Comparison of ENCODE assay signal across 1 cellular context in the genomic region with DNA sequence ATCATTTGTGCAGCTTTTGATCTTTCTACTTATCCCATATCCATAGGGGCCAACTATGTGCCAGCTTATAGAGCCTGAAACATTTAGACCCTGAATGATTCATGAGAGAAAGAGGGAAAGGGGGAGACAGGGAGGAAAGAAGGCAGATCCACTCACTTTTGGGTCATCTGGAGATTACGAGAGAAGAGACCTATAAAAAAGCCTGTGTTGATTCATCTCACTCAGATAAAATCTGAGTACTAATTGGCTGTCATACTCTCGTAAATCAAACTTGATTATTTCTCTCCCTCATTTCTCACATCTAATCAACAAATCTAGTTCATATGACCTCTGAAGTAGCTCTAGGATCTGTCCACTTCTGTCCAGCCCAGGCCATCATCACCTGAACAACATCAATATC.
A peak's percentile ranks its signal among the peaks of the same experiment; 100 is the strongest.
TF ChIP-seq lines count a peak whose summit lies in the region.

No MANE protein-coding gene starts in this region.

TF ChIP-seq in HEK293, 187 proteins besides CTCF, POLR2A, EP300 and RAD21 (continued from another document):
- TF ChIP-seq, protein P1, sequence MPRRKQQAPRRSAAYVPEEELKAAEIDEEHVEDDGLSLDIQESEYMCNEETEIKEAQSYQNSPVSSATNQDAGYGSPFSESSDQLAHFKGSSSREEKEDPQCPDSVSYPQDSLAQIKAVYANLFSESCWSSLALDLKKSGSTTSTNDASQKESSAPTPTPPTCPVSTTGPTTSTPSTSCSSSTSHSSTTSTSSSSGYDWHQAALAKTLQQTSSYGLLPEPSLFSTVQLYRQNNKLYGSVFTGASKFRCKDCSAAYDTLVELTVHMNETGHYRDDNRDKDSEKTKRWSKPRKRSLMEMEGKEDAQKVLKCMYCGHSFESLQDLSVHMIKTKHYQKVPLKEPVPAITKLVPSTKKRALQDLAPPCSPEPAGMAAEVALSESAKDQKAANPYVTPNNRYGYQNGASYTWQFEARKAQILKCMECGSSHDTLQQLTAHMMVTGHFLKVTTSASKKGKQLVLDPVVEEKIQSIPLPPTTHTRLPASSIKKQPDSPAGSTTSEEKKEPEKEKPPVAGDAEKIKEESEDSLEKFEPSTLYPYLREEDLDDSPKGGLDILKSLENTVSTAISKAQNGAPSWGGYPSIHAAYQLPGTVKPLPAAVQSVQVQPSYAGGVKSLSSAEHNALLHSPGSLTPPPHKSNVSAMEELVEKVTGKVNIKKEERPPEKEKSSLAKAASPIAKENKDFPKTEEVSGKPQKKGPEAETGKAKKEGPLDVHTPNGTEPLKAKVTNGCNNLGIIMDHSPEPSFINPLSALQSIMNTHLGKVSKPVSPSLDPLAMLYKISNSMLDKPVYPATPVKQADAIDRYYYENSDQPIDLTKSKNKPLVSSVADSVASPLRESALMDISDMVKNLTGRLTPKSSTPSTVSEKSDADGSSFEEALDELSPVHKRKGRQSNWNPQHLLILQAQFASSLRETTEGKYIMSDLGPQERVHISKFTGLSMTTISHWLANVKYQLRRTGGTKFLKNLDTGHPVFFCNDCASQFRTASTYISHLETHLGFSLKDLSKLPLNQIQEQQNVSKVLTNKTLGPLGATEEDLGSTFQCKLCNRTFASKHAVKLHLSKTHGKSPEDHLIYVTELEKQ (tag by site-specific recombination; IDR thresholded peaks at IDR 0.05; ENCODE audit: borderline replicate concordance) = no peak
- TF ChIP-seq, protein P2, sequence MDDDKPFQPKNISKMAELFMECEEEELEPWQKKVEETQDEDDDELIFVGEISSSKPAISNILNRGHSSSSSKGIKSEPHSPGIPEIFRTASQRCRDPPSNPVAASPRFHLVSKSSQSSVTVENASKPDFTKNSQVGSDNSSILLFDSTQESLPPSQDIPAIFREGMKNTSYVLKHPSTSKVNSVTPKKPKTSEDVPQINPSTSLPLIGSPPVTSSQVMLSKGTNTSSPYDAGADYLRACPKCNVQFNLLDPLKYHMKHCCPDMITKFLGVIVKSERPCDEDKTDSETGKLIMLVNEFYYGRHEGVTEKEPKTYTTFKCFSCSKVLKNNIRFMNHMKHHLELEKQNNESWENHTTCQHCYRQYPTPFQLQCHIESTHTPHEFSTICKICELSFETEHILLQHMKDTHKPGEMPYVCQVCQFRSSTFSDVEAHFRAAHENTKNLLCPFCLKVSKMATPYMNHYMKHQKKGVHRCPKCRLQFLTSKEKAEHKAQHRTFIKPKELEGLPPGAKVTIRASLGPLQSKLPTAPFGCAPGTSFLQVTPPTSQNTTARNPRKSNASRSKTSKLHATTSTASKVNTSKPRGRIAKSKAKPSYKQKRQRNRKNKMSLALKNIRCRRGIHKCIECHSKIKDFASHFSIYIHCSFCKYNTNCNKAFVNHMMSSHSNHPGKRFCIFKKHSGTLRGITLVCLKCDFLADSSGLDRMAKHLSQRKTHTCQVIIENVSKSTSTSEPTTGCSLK (tag by site-specific recombination; IDR thresholded peaks at IDR 0.05) = no peak
- TF ChIP-seq OSR2 (tag by site-specific recombination; IDR thresholded peaks at IDR 0.05) (peak; percentile 16; the same call in 1 of the 2 replicates), ZNF280D (tag by site-specific recombination; IDR thresholded peaks at IDR 0.05) (no peak), ZNF776 (tag by site-specific recombination; IDR thresholded peaks at IDR 0.05; ENCODE audit: borderline replicate concordance) (no peak)
